In the genomic region with DNA sequence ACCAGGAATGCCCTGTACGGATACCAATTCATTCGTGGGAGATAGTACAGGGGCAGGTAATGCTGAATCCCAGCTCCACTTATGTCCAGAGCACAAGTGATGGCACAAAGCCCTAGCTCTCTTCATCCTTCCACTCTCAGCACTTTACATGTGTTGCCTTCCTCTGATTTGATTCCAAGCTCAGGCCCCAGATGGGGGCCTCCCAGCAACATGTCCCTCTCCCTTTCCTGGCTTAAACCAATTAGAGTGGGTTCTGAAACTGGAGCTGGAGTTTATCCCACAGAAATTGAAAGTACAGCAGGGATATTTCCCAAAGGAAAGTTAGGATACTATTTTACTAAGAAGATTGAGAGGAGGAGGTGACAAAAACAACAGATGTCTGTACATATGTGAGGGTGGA, we compare ENCODE assay signal across 19 cellular contexts.
DNase-seq lines count a peak whose midpoint lies in the region; ATAC-seq and TF ChIP-seq lines count a peak whose summit lies in the region.
"Had no signal": no experiment of that assay in that cellular context is flagged by ENCODE, and none has a peak within 500 bp of the region (broad histone marks: within the 10 kb centered on the region; RNA-seq: fewer than 3 reads in every experiment).

No MANE protein-coding gene starts in this region.

- ATAC-seq in T-helper 17 cell, result no peak
- ATAC-seq: A549, GM23338, Right ventricle myocardium inferior had no signal

- DNase-seq in DMS 273 treated with DMSO at 0.1 percent for 48 hours (lab: John Stamatoyannopoulos, UW), result peak; percentile 99
- peak; percentile 69 for DNase-seq in NCI-H446 treated with DMSO at 0.1 percent for 48 hours (lab: John Stamatoyannopoulos, UW)
- no peak for DNase-seq in T-helper 17 cell
- no peak for DNase-seq in nephron progenitor cell
- DNase-seq in stimulated activated CD4-positive, alpha-beta T cell treated with anti-CD3 and anti-CD28 coated beads, Interleukin-2, amount 100 ng/mL, for 48 hours, result no peak
- DNase-seq in NCI-H526 (lab: John Stamatoyannopoulos, UW), result no peak
- no peak for DNase-seq in activated CD4-positive, CD25-positive, alpha-beta regulatory T cell treated with anti-CD3 and anti-CD28 coated beads, Interleukin-2, amount 50 U/mL, for 72 hours
- DNase-seq in stimulated activated CD4-positive, alpha-beta T cell treated with anti-CD3 and anti-CD28 coated beads, Interleukin-15, amount 100 ng/mL, for 24 hours, result no peak
- DNase-seq: BE2C, KBM-7, MM.1S, NCI-H1048, NCI-H1417 treated with DMSO at 0.1 percent for 48 hours, NCI-H2029, OCI-M1 had no signal

- H3K4me1 Mint-ChIP-seq in T-helper 17 cell (peaks cover 11% of the 10 kb centered on the region), nephron progenitor cell (peaks cover 52% of the 10 kb centered on the region)

- H3K4me3 Mint-ChIP-seq in T-helper 17 cell (no peak overlapping the region), nephron progenitor cell (no peak overlapping the region)
- H3K4me3 Mint-ChIP-seq: GM23338 had no signal

- TF ChIP-seq CTCF in nephron progenitor cell (IDR thresholded peaks at IDR 0.05), result no peak

- no peaks in the 10 kb centered on the region for H3K9me3 ChIP-seq in T-helper 17 cell (ENCODE audit: control insufficient read depth, low read length, poor library complexity, severe bottlenecking)
- H3K9me3 ChIP-seq: A549, BE2C, HAP-1 had no signal

- H3K27me3 Mint-ChIP-seq in T-helper 17 cell, result no peaks in the 10 kb centered on the region
- H3K27me3 Mint-ChIP-seq in nephron progenitor cell (ENCODE audit: low read depth, poor library complexity), result peaks cover 2% of the 10 kb centered on the region

- H3K36me3 Mint-ChIP-seq in T-helper 17 cell (ENCODE audit: low read depth) (no peaks in the 10 kb centered on the region), nephron progenitor cell (ENCODE audit: low read depth) (no peaks in the 10 kb centered on the region)

- H3K9me3 Mint-ChIP-seq in nephron progenitor cell, result no peaks in the 10 kb centered on the region
- H3K9me3 Mint-ChIP-seq: GM23338 had no signal

- H3K27ac Mint-ChIP-seq in T-helper 17 cell (peak overlapping the region; percentile 2), nephron progenitor cell (peak overlapping the region; percentile 3)
- H3K27ac Mint-ChIP-seq: GM23338 had no signal

Comparison
In these comparisons a context has a peak if more than half of its experiments do, and no peak if none do; other contexts are left out.
1. DNase-seq: peak in DMS 273 treated with DMSO at 0.1 percent for 48 hours (single experiment) and NCI-H446 treated with DMSO at 0.1 percent for 48 hours (single experiment); none in T-helper 17 cell (0 of 3), nephron progenitor cell (single experiment), stimulated activated CD4-positive, alpha-beta T cell treated with anti-CD3 and anti-CD28 coated beads, Interleukin-2, amount 100 ng/mL, for 48 hours (0 of 2), NCI-H526 (0 of 2), activated CD4-positive, CD25-positive, alpha-beta regulatory T cell treated with anti-CD3 and anti-CD28 coated beads, Interleukin-2, amount 50 U/mL, for 72 hours (single experiment) and stimulated activated CD4-positive, alpha-beta T cell treated with anti-CD3 and anti-CD28 coated beads, Interleukin-15, amount 100 ng/mL, for 24 hours (single experiment).